In genomic region chr16:82788919-82789318, GRCh38 we compare ENCODE assay signal across 40 cellular contexts.
"Had no signal": no experiment of that assay in that cellular context is flagged by ENCODE, and none has a peak within 500 bp of the region (broad histone marks: within the 10 kb centered on the region; RNA-seq: fewer than 3 reads in every experiment).

No MANE protein-coding gene starts in this region.

- H3K27me3 ChIP-seq: adrenal gland, ascending aorta, body of pancreas, brain microvascular endothelial cell, breast epithelium, cardiac muscle cell had no signal

- H3K9me3 ChIP-seq: adrenal gland, ascending aorta, body of pancreas, breast epithelium had no signal

- ATAC-seq: activated naive CD4-positive, alpha-beta T cell treated with anti-CD3 and anti-CD28 coated beads, Interleukin-2, amount 50 U/mL, for 72 hours; activated naive CD8-positive, alpha-beta T cell treated with anti-CD3 and anti-CD28 coated beads, Interleukin-2, amount 50 U/mL, for 24 hours; activated T-cell treated with anti-CD3 and anti-CD28 coated beads, Interleukin-2, amount 50 U/mL, for 4 hours; activated T-cell treated with anti-CD3 and anti-CD28 coated beads, Interleukin-2, amount 50 U/mL, for 72 hours; activated T-helper 17 cell treated with anti-CD3 and anti-CD28 coated beads, Interleukin-2, amount 50 U/mL, for 72 hours; body of pancreas had no signal

- H3K9me3 Mint-ChIP-seq: activated naive CD4-positive, alpha-beta T cell treated with anti-CD3 and anti-CD28 coated beads for 36 hours; activated naive CD4-positive, alpha-beta T cell treated with anti-CD3 and anti-CD28 coated beads, Interleukin-2, amount 10 ng/mL, durations not matched to agents 7 days and 5 days; activated naive CD4-positive, alpha-beta T cell treated with anti-CD3 and anti-CD28 coated beads, Interleukin-2, amount 50 U/mL, for 24 hours; activated naive CD4-positive, alpha-beta T cell treated with anti-CD3 and anti-CD28 coated beads, Interleukin-2, amount 50 U/mL, for 72 hours; activated naive CD8-positive, alpha-beta T cell treated with anti-CD3 and anti-CD28 coated beads for 36 hours; activated T-cell treated with anti-CD3 and anti-CD28 coated beads, Interleukin-2, amount 50 U/mL, for 24 hours; activated T-cell treated with anti-CD3 and anti-CD28 coated beads, Interleukin-2, amount 50 U/mL, for 4 hours; activated T-cell treated with anti-CD3 and anti-CD28 coated beads, Interleukin-2, amount 50 U/mL, for 72 hours; activated T-helper 1 cell treated with anti-CD3 and anti-CD28 coated beads, Interleukin-12 subunit alpha, Interleukin-12 subunit beta, Interleukin-2, Interleukin-4 antibody, amounts not matched to agents 30 ng/mL and 10 ng/mL and 1 ng/mL, durations not matched to agents 14 hours and 24 hours and 36 hours; activated T-helper 17 cell treated with anti-CD3 and anti-CD28 coated beads, Interleukin-2, amount 50 U/mL, for 72 hours; central memory CD8-positive, alpha-beta T cell had no signal

- H3K27ac Mint-ChIP-seq: activated naive CD4-positive, alpha-beta T cell treated with anti-CD3 and anti-CD28 coated beads for 36 hours; activated naive CD4-positive, alpha-beta T cell treated with anti-CD3 and anti-CD28 coated beads, Interleukin-2, amount 10 ng/mL, durations not matched to agents 7 days and 5 days; activated naive CD4-positive, alpha-beta T cell treated with anti-CD3 and anti-CD28 coated beads, Interleukin-2, amount 50 U/mL, for 24 hours; activated naive CD4-positive, alpha-beta T cell treated with anti-CD3 and anti-CD28 coated beads, Interleukin-2, amount 50 U/mL, for 72 hours; activated naive CD8-positive, alpha-beta T cell; activated naive CD8-positive, alpha-beta T cell treated with anti-CD3 and anti-CD28 coated beads for 36 hours; activated naive CD8-positive, alpha-beta T cell treated with anti-CD3 and anti-CD28 coated beads, Interleukin-2, amount 10 ng/mL, durations not matched to agents 7 days and 5 days; activated naive CD8-positive, alpha-beta T cell treated with anti-CD3 and anti-CD28 coated beads, Interleukin-2, amount 50 U/mL, for 24 hours; activated T-cell treated with anti-CD3 and anti-CD28 coated beads, Interleukin-2, amount 50 U/mL, for 24 hours; activated T-cell treated with anti-CD3 and anti-CD28 coated beads, Interleukin-2, amount 50 U/mL, for 72 hours; activated T-helper 1 cell treated with anti-CD3 and anti-CD28 coated beads, Interleukin-12 subunit alpha, Interleukin-12 subunit beta, Interleukin-2, Interleukin-4 antibody, amounts not matched to agents 30 ng/mL and 10 ng/mL and 1 ng/mL, durations not matched to agents 14 hours and 24 hours and 36 hours; activated T-helper 17 cell treated with anti-CD3 and anti-CD28 coated beads, Interleukin-2, amount 50 U/mL, for 72 hours; activated T-helper 2 cell treated with anti-CD3 and anti-CD28 coated beads, Interferon-gamma antibody, Interleukin-2, Interleukin-4, amounts not matched to agents 10 μg/mL and 5 μg/mL and 100 μg/mL, durations not matched to agents 14 hours and 24 hours and 36 hours; brain had no signal

- H3K4me3 ChIP-seq: adrenal gland, ascending aorta, body of pancreas, breast epithelium, cardiac muscle cell had no signal

- H3K36me3 ChIP-seq: adrenal gland, breast epithelium, cardiac muscle cell had no signal

- H3K36me3 Mint-ChIP-seq: activated naive CD4-positive, alpha-beta T cell treated with anti-CD3 and anti-CD28 coated beads, Interleukin-2, amount 10 ng/mL, durations not matched to agents 7 days and 5 days; activated naive CD4-positive, alpha-beta T cell treated with anti-CD3 and anti-CD28 coated beads, Interleukin-2, amount 50 U/mL, for 24 hours; activated naive CD4-positive, alpha-beta T cell treated with anti-CD3 and anti-CD28 coated beads, Interleukin-2, amount 50 U/mL, for 72 hours; activated naive CD8-positive, alpha-beta T cell; activated naive CD8-positive, alpha-beta T cell treated with anti-CD3 and anti-CD28 coated beads for 36 hours; activated naive CD8-positive, alpha-beta T cell treated with anti-CD3 and anti-CD28 coated beads, Interleukin-2, amount 10 ng/mL, durations not matched to agents 7 days and 5 days; brain had no signal

- H3K27ac ChIP-seq: adrenal gland, ascending aorta, body of pancreas, brain microvascular endothelial cell, breast epithelium, cardiac muscle cell had no signal

- H3K4me3 Mint-ChIP-seq: activated naive CD4-positive, alpha-beta T cell treated with anti-CD3 and anti-CD28 coated beads for 36 hours; activated naive CD4-positive, alpha-beta T cell treated with anti-CD3 and anti-CD28 coated beads, Interleukin-2, amount 10 ng/mL, durations not matched to agents 7 days and 5 days; activated naive CD4-positive, alpha-beta T cell treated with anti-CD3 and anti-CD28 coated beads, Interleukin-2, amount 50 U/mL, for 24 hours; activated naive CD8-positive, alpha-beta T cell; activated naive CD8-positive, alpha-beta T cell treated with anti-CD3 and anti-CD28 coated beads for 36 hours; activated naive CD8-positive, alpha-beta T cell treated with anti-CD3 and anti-CD28 coated beads, Interleukin-2, amount 10 ng/mL, durations not matched to agents 7 days and 5 days; activated naive CD8-positive, alpha-beta T cell treated with anti-CD3 and anti-CD28 coated beads, Interleukin-2, amount 50 U/mL, for 24 hours; activated T-cell treated with anti-CD3 and anti-CD28 coated beads, Interleukin-2, amount 50 U/mL, for 24 hours; activated T-cell treated with anti-CD3 and anti-CD28 coated beads, Interleukin-2, amount 50 U/mL, for 4 hours; activated T-cell treated with anti-CD3 and anti-CD28 coated beads, Interleukin-2, amount 50 U/mL, for 72 hours; activated T-helper 1 cell treated with anti-CD3 and anti-CD28 coated beads, Interleukin-12 subunit alpha, Interleukin-12 subunit beta, Interleukin-2, Interleukin-4 antibody, amounts not matched to agents 30 ng/mL and 10 ng/mL and 1 ng/mL, durations not matched to agents 14 hours and 24 hours and 36 hours; activated T-helper 17 cell treated with anti-CD3 and anti-CD28 coated beads, Interleukin-2, amount 50 U/mL, for 72 hours; brain; central memory CD8-positive, alpha-beta T cell had no signal

- H3K27me3 Mint-ChIP-seq: activated naive CD4-positive, alpha-beta T cell treated with anti-CD3 and anti-CD28 coated beads, Interleukin-2, amount 10 ng/mL, durations not matched to agents 7 days and 5 days; activated naive CD4-positive, alpha-beta T cell treated with anti-CD3 and anti-CD28 coated beads, Interleukin-2, amount 50 U/mL, for 24 hours; activated naive CD8-positive, alpha-beta T cell; activated naive CD8-positive, alpha-beta T cell treated with anti-CD3 and anti-CD28 coated beads for 36 hours; activated naive CD8-positive, alpha-beta T cell treated with anti-CD3 and anti-CD28 coated beads, Interleukin-2, amount 50 U/mL, for 24 hours; activated T-cell treated with anti-CD3 and anti-CD28 coated beads, Interleukin-2, amount 50 U/mL, for 24 hours had no signal

- H3K4me1 Mint-ChIP-seq: activated naive CD4-positive, alpha-beta T cell treated with anti-CD3 and anti-CD28 coated beads, Interleukin-2, amount 10 ng/mL, durations not matched to agents 7 days and 5 days; activated naive CD4-positive, alpha-beta T cell treated with anti-CD3 and anti-CD28 coated beads, Interleukin-2, amount 50 U/mL, for 24 hours; activated naive CD8-positive, alpha-beta T cell treated with anti-CD3 and anti-CD28 coated beads for 36 hours; activated naive CD8-positive, alpha-beta T cell treated with anti-CD3 and anti-CD28 coated beads, Interleukin-2, amount 10 ng/mL, durations not matched to agents 7 days and 5 days; activated naive CD8-positive, alpha-beta T cell treated with anti-CD3 and anti-CD28 coated beads, Interleukin-2, amount 50 U/mL, for 24 hours; activated T-helper 17 cell treated with anti-CD3 and anti-CD28 coated beads, Interleukin-2, amount 50 U/mL, for 72 hours; central memory CD8-positive, alpha-beta T cell had no signal

- DNase-seq: activated effector memory CD4-positive, alpha-beta T cell treated with anti-CD3 and anti-CD28 coated beads, Interleukin-2, amount 50 U/mL, for 16 hours; activated effector memory CD4-positive, alpha-beta T cell treated with Interleukin-2 at 50 U/mL for 16 hours; activated gamma-delta T cell; activated gamma-delta T cell treated with Interleukin-2 at 50 U/mL for 16 hours; activated naive CD4-positive, alpha-beta T cell; activated naive CD4-positive, alpha-beta T cell treated with anti-CD3 and anti-CD28 coated beads for 36 hours; activated naive CD4-positive, alpha-beta T cell treated with anti-CD3 and anti-CD28 coated beads, Interleukin-2, amount 10 ng/mL, durations not matched to agents 7 days and 5 days; activated naive CD4-positive, alpha-beta T cell treated with anti-CD3 and anti-CD28 coated beads, Interleukin-2, amount 50 U/mL, for 16 hours; activated naive CD4-positive, alpha-beta T cell treated with Interleukin-2 at 50 U/mL for 16 hours; activated naive CD8-positive, alpha-beta T cell treated with anti-CD3 and anti-CD28 coated beads for 36 hours; activated naive CD8-positive, alpha-beta T cell treated with anti-CD3 and anti-CD28 coated beads, Interleukin-2, amount 10 ng/mL, durations not matched to agents 7 days and 5 days; activated naive CD8-positive, alpha-beta T cell treated with anti-CD3 and anti-CD28 coated beads, Interleukin-2, amount 50 U/mL, for 24 hours; activated T-cell treated with anti-CD3 and anti-CD28 coated beads, Interleukin-2, amount 50 U/mL, for 1 hour; activated T-cell treated with anti-CD3 and anti-CD28 coated beads, Interleukin-2, amount 50 U/mL, for 24 hours; activated T-cell treated with anti-CD3 and anti-CD28 coated beads, Interleukin-2, amount 50 U/mL, for 4 hours; activated T-cell treated with anti-CD3 and anti-CD28 coated beads, Interleukin-2, amount 50 U/mL, for 48 hours; activated T-cell treated with anti-CD3 and anti-CD28 coated beads, Interleukin-2, amount 50 U/mL, for 72 hours; adrenal gland; amniotic stem cell; amygdala; anterior cingulate cortex; aorta; brain microvascular endothelial cell; caudate nucleus; central memory CD4-positive, alpha-beta T cell; cerebellar nuclear complex had no signal

- FAIRE-seq: astrocyte, bronchial epithelial cell had no signal

- H3K4me1 ChIP-seq: adrenal gland, ascending aorta, body of pancreas, breast epithelium had no signal
